In genomic region chr19:17074628-17075034, GRCh38 we compare ENCODE assay signal across 8 cellular contexts. TPM values are rescaled to one million over a fixed set of nuclear protein-coding genes. Genes with fewer than 3 reads are reported as not detected.
A peak's percentile ranks its signal among the peaks of the same experiment; 100 is the strongest.
DNase-seq lines count a peak whose midpoint lies in the region; ATAC-seq and TF ChIP-seq lines count a peak whose summit lies in the region.

No MANE protein-coding gene starts in this region.

- no peak for TF ChIP-seq POLR2A in testis (IDR thresholded peaks at IDR 0.05)

- no peaks in the 10 kb centered on the region for H3K9me3 Mint-ChIP-seq in stimulated activated naive CD8-positive, alpha-beta T cell treated with anti-CD3 and anti-CD28 coated beads, Interleukin-15, Interleukin-2, amounts not matched to agents 100 ng/mL and 50 ng/mL, for 24 hours
- H3K9me3 Mint-ChIP-seq in activated CD8-positive, alpha-beta T cell treated with anti-CD3 and anti-CD28 coated beads for 36 hours = no peaks in the 10 kb centered on the region
- no peaks in the 10 kb centered on the region for H3K9me3 Mint-ChIP-seq in immature natural killer cell

- peaks cover 31% of the 10 kb centered on the region for H3K36me3 Mint-ChIP-seq in stimulated activated naive CD8-positive, alpha-beta T cell treated with anti-CD3 and anti-CD28 coated beads, Interleukin-15, Interleukin-2, amounts not matched to agents 100 ng/mL and 50 ng/mL, for 24 hours (ENCODE audit: low read depth)
- peaks cover 49% of the 10 kb centered on the region for H3K36me3 Mint-ChIP-seq in activated CD8-positive, alpha-beta T cell treated with anti-CD3 and anti-CD28 coated beads for 36 hours (ENCODE audit: low read depth)
- peaks cover 0 to 14% (median 4%) of the 10 kb centered on the region in 3 donors for H3K36me3 Mint-ChIP-seq in immature natural killer cell

- H3K36me3 ChIP-seq in testis (ENCODE audit: low read depth, missing control alignments) = no peaks in the 10 kb centered on the region

- H3K27ac Mint-ChIP-seq in stimulated activated naive CD8-positive, alpha-beta T cell treated with anti-CD3 and anti-CD28 coated beads, Interleukin-15, Interleukin-2, amounts not matched to agents 100 ng/mL and 50 ng/mL, for 24 hours = peak overlapping the region; percentile 99
- H3K27ac Mint-ChIP-seq in activated CD8-positive, alpha-beta T cell treated with anti-CD3 and anti-CD28 coated beads for 36 hours = peak overlapping the region; percentile 98
- peak overlapping the region; percentile 96 to 99 (median 98) for H3K27ac Mint-ChIP-seq in immature natural killer cell

- no peaks in the 10 kb centered on the region for H3K9me3 ChIP-seq in testis

- no peak for ATAC-seq in stimulated activated naive CD8-positive, alpha-beta T cell treated with anti-CD3 and anti-CD28 coated beads, Interleukin-15, Interleukin-2, amounts not matched to agents 100 U/mL and 50 U/mL, for 24 hours
- no peak for ATAC-seq in activated CD8-positive, alpha-beta T cell treated with anti-CD3 and anti-CD28 coated beads for 36 hours

- H3K4me3 ChIP-seq in testis = peak overlapping the region; percentile 78 to 82

- peaks cover 58% of the 10 kb centered on the region for H3K4me1 Mint-ChIP-seq in stimulated activated naive CD8-positive, alpha-beta T cell treated with anti-CD3 and anti-CD28 coated beads, Interleukin-15, Interleukin-2, amounts not matched to agents 100 ng/mL and 50 ng/mL, for 24 hours (ENCODE audit: low read depth)
- H3K4me1 Mint-ChIP-seq in activated CD8-positive, alpha-beta T cell treated with anti-CD3 and anti-CD28 coated beads for 36 hours (ENCODE audit: low read depth) = peaks cover 51% of the 10 kb centered on the region
- H3K4me1 Mint-ChIP-seq in immature natural killer cell = peaks cover 50 to 58% of the 10 kb centered on the region in 2 donors

- POLR2A ChIA-PET in activated CD8-positive, alpha-beta T cell treated with anti-CD3 and anti-CD28 coated beads for 36 hours (lab: Charles Lee) = interaction anchor here (0.6 to 1.4 kb wide), 6 partner anchors 14 to 317 kb away, joined by 3 to 6 read pairs (median 4); no protein-coding TSS in a partner anchor

- TF ChIP-seq CTCF in activated CD8-positive, alpha-beta T cell treated with anti-CD3 and anti-CD28 coated beads for 36 hours (IDR thresholded peaks at IDR 0.05) = no peak
- TF ChIP-seq CTCF in testis (IDR thresholded peaks at IDR 0.05) = no peak

- no peaks in the 10 kb centered on the region for H3K27me3 Mint-ChIP-seq in stimulated activated naive CD8-positive, alpha-beta T cell treated with anti-CD3 and anti-CD28 coated beads, Interleukin-15, Interleukin-2, amounts not matched to agents 100 ng/mL and 50 ng/mL, for 24 hours
- H3K27me3 Mint-ChIP-seq in activated CD8-positive, alpha-beta T cell treated with anti-CD3 and anti-CD28 coated beads for 36 hours = no peaks in the 10 kb centered on the region
- H3K27me3 Mint-ChIP-seq in immature natural killer cell (ENCODE audit: low read depth in 3 of 3) = peaks cover 5 to 22% (median 18%) of the 10 kb centered on the region in 3 donors

- H3K4me1 ChIP-seq in testis = peaks cover 22% of the 10 kb centered on the region

- peak overlapping the region; percentile 44 to 83 for H3K27ac ChIP-seq in testis

- H3K27me3 ChIP-seq in testis = no peaks in the 10 kb centered on the region

- WGBS in testis, 2 donors = 11 to 17% methylated on average over 3 to 11 of the region's 11 CpGs

- CTCF ChIA-PET in activated CD8-positive, alpha-beta T cell treated with anti-CD3 and anti-CD28 coated beads for 36 hours (lab: Charles Lee) = no interaction called here

- intact Hi-C loops in activated CD8-positive, alpha-beta T cell treated with anti-CD3 and anti-CD28 coated beads for 36 hours (cut with micrococcal nuclease) = loop anchor here (10.0 kb wide), 1 partner anchor 150 kb away; the partner anchor contains the start of gene OCEL1
- intact Hi-C loops in testis (cut with DNase I; ENCODE audit: low total_unique reads) = loop anchor here (10.0 kb wide), 1 partner anchor 60 kb away; no protein-coding TSS in a partner anchor

- H3K4me3 Mint-ChIP-seq in stimulated activated naive CD8-positive, alpha-beta T cell treated with anti-CD3 and anti-CD28 coated beads, Interleukin-15, Interleukin-2, amounts not matched to agents 100 ng/mL and 50 ng/mL, for 24 hours = peak overlapping the region; percentile 95
- H3K4me3 Mint-ChIP-seq in activated CD8-positive, alpha-beta T cell treated with anti-CD3 and anti-CD28 coated beads for 36 hours = peak overlapping the region; percentile 98
- peak overlapping the region; percentile 89 to 99 (median 94) for H3K4me3 Mint-ChIP-seq in immature natural killer cell

- DNase-seq in stimulated activated naive CD8-positive, alpha-beta T cell treated with anti-CD3 and anti-CD28 coated beads, Interleukin-15, Interleukin-2, amounts not matched to agents 100 U/mL and 50 U/mL, for 24 hours = no peak
- peak; percentile 8 for DNase-seq in activated CD8-positive, alpha-beta T cell treated with anti-CD3 and anti-CD28 coated beads for 36 hours
- DNase-seq in immature natural killer cell = no peak
- DNase-seq in testis = no peak
- no peak for DNase-seq in NCI-H82 treated with DMSO at 0.1 percent for 48 hours (lab: John Stamatoyannopoulos, UW; ENCODE audit: unreplicated experiment)
- no peak for DNase-seq in NCI-H2196 treated with DMSO at 0.1 percent for 48 hours (lab: John Stamatoyannopoulos, UW; ENCODE audit: unreplicated experiment)
- DNase-seq in NCI-H187 (lab: John Stamatoyannopoulos, UW) = no peak

RNA-seq across cellular contexts. Expression of gene HAUS8, which starts 0.6 kb away (rescaled TPM):
- total RNA-seq in activated CD8-positive, alpha-beta T cell treated with anti-CD3 and anti-CD28 coated beads for 36 hours = 10 to 100 TPM; 40.7 to 41.9 TPM
- 1 to 10 TPM; 1.0 to 9.8 (median 4.9) TPM for polyA plus RNA-seq in immature natural killer cell
- total RNA-seq in testis = 10 to 100 TPM; 20.0 to 23.5 TPM
- 29.7 TPM for polyA plus RNA-seq in testis (ENCODE audit: insufficient read depth, low read depth, low replicate concordance)

RNA-seq across cellular contexts. Expression of gene MYO9B, which starts 0.9 kb away (rescaled TPM):
- total RNA-seq in activated CD8-positive, alpha-beta T cell treated with anti-CD3 and anti-CD28 coated beads for 36 hours = 100 to 1,000 TPM; 111 to 112 TPM
- 10 to 100 TPM in 1 of 3 donors, 1 to 10 TPM in 2; 5.9 to 33.8 (median 6.0) TPM for polyA plus RNA-seq in immature natural killer cell
- 100 to 1,000 TPM; 407 TPM for total RNA-seq in testis
- 121 TPM for polyA plus RNA-seq in testis (ENCODE audit: insufficient read depth, low read depth, low replicate concordance)

RNA-seq across cellular contexts. Expression of gene CPAMD8, which starts 48.0 kb away (rescaled TPM):
- not detected for total RNA-seq in activated CD8-positive, alpha-beta T cell treated with anti-CD3 and anti-CD28 coated beads for 36 hours
- polyA plus RNA-seq in immature natural killer cell (1 to 10 TPM; 1.3 to 2.1 (median 1.4) TPM), testis (ENCODE audit: insufficient read depth, low read depth, low replicate concordance) (12.0 TPM)
- total RNA-seq in testis = 10 to 100 TPM; 30.8 to 46.1 TPM

Comparison
In these comparisons a context has a peak if more than half of its experiments do, and no peak if none do; other contexts are left out.
1. RNA of gene CPAMD8, which starts 48.0 kb away (total RNA-seq): 30.8 to 46.1 TPM in testis; not detected in activated CD8-positive, alpha-beta T cell treated with anti-CD3 and anti-CD28 coated beads for 36 hours; every median in the first group is over 10 times any median in the second.
2. Peak in every context shown above with its lines, with median percentiles within 50 percentile points of each other: H3K27ac Mint-ChIP-seq and H3K4me3 Mint-ChIP-seq.